16 cellular contexts compared by ENCODE assay signal in the genomic region with DNA sequence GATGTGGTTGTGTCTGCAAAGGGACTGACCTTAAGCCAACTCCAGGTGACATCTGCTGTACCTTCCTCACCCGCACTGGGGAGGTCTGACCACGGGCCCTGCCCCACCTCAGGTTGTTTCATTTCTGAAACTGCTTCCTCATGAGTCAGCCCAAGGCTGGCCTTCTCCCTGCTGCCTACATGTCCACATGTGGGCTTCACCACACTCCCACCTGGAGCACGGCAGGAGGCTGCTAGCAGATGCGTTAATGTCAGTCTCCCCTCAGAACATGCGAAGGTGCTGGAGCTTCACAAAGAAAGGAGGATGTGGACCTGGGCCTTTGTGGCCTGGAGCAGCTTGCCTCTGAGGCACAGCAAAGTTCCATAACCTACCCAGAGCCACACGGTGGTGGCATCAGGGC.
DNase-seq lines count a peak whose midpoint lies in the region; ATAC-seq, FAIRE-seq and TF ChIP-seq lines count a peak whose summit lies in the region.
"Had no signal": no experiment of that assay in that cellular context is flagged by ENCODE, and none has a peak within 500 bp of the region (broad histone marks: within the 10 kb centered on the region; RNA-seq: fewer than 3 reads in every experiment).

No MANE protein-coding gene starts in this region.

- no peak overlapping the region; the same call in 1 of the 2 replicates for H3K4me2 ChIP-seq in PC-3 (ENCODE audit: low read length)
- peak overlapping the region; percentile 7 for H3K4me2 ChIP-seq in astrocyte (ENCODE audit: low read length)

- H2AFZ ChIP-seq in PC-3 (ENCODE audit: low read length): no peak overlapping the region
- no peak overlapping the region for H2AFZ ChIP-seq in astrocyte (ENCODE audit: low read depth, low read length)
- H2AFZ ChIP-seq: parathyroid adenoma had no signal

- TF ChIP-seq CTCF in PC-3 (conservative IDR thresholded peaks at IDR 0.05; ENCODE audit: low read depth, low read length): no peak
- no peak for TF ChIP-seq CTCF in astrocyte (IDR thresholded peaks at IDR 0.05; ENCODE audit: insufficient read depth, low read depth, low read length)

- H3K36me3 ChIP-seq in PC-3 (ENCODE audit: low read depth, low read length) (no peaks in the 10 kb centered on the region), astrocyte (ENCODE audit: insufficient read depth, low read length) (no peaks in the 10 kb centered on the region)

- CTCF ChIA-PET in activated naive CD4-positive, alpha-beta T cell treated with anti-CD3 and anti-CD28 coated beads, Interleukin-2, amount 10 ng/mL, durations not matched to agents 7 days and 5 days (lab: Charles Lee): no interaction called here
- CTCF ChIA-PET in PC-3 (lab: Charles Lee): no interaction called here

- DNase-seq in activated naive CD4-positive, alpha-beta T cell treated with anti-CD3 and anti-CD28 coated beads, Interleukin-2, amount 10 ng/mL, durations not matched to agents 7 days and 5 days: peak; percentile 38
- DNase-seq in activated naive CD4-positive, alpha-beta T cell (lab: John Stamatoyannopoulos, UW): no peak
- DNase-seq in PC-3 (peak; percentile 58), astrocyte (ENCODE audit: low read depth) (no peak), ureter (ENCODE audit: low spot score) (peak; percentile 61), left cardiac atrium (no peak), Kasumi-1 (lab: John Stamatoyannopoulos, UW) (no peak)
- DNase-seq: activated CD8-positive, alpha-beta memory T cell treated with anti-CD3 and anti-CD28 coated beads, Interleukin-2, amount 50 U/mL, for 4 hours; AML-193; cerebellar nuclear complex; tibial artery had no signal

- intact Hi-C loops in PC-3 (cut with micrococcal nuclease): loop anchor here (5.0 kb wide), 1 partner anchor 131 kb away; no protein-coding TSS in a partner anchor
- intact Hi-C loops in left cardiac atrium (cut with DNase I): no loop called here

- H3K27me3 ChIP-seq in PC-3 (ENCODE audit: low read length) (no peaks in the 10 kb centered on the region), astrocyte (ENCODE audit: insufficient read depth, low read length) (no peaks in the 10 kb centered on the region)
- H3K27me3 ChIP-seq: tibial artery had no signal

- peaks cover 11% of the 10 kb centered on the region for H3K36me3 Mint-ChIP-seq in activated naive CD4-positive, alpha-beta T cell treated with anti-CD3 and anti-CD28 coated beads, Interleukin-2, amount 10 ng/mL, durations not matched to agents 7 days and 5 days
- peaks cover 4% of the 10 kb centered on the region for H3K36me3 Mint-ChIP-seq in astrocyte (ENCODE audit: low read depth, unreplicated experiment)

- peaks cover 2% of the 10 kb centered on the region for H3K9me3 Mint-ChIP-seq in activated naive CD4-positive, alpha-beta T cell treated with anti-CD3 and anti-CD28 coated beads, Interleukin-2, amount 10 ng/mL, durations not matched to agents 7 days and 5 days
- H3K9me3 Mint-ChIP-seq in astrocyte (ENCODE audit: unreplicated experiment): no peaks in the 10 kb centered on the region
- H3K9me3 Mint-ChIP-seq: IgD-negative memory B cell had no signal

- POLR2A ChIA-PET in PC-3 (lab: Charles Lee; ENCODE audit: unreplicated experiment): no interaction called here

- H3K79me2 ChIP-seq in PC-3 (ENCODE audit: low read length) (no peaks in the 10 kb centered on the region), astrocyte (ENCODE audit: insufficient read depth, low read length) (no peaks in the 10 kb centered on the region)
- H3K79me2 ChIP-seq: parathyroid adenoma had no signal

- peak overlapping the region; percentile 100 for H3K27ac ChIP-seq in PC-3 (ENCODE audit: low read length)
- no peak overlapping the region for H3K27ac ChIP-seq in astrocyte (ENCODE audit: low read depth, low read length)
- H3K27ac ChIP-seq: parathyroid adenoma, tibial artery had no signal

- no peak overlapping the region for H3K4me3 Mint-ChIP-seq in activated naive CD4-positive, alpha-beta T cell treated with anti-CD3 and anti-CD28 coated beads, Interleukin-2, amount 10 ng/mL, durations not matched to agents 7 days and 5 days
- H3K4me3 Mint-ChIP-seq in astrocyte (ENCODE audit: unreplicated experiment): no peak overlapping the region

- BruUV-seq in PC-3 (replicated peaks; lab: Mats Ljungman, UMichigan): no TSS peak

- H3K4me1 ChIP-seq in PC-3 (ENCODE audit: insufficient read depth, low read length) (peaks cover 35% of the 10 kb centered on the region), astrocyte (ENCODE audit: insufficient read depth, low read length) (peaks cover 31% of the 10 kb centered on the region)
- H3K4me1 ChIP-seq: parathyroid adenoma had no signal

- H3F3A ChIP-seq in PC-3 (ENCODE audit: low read length, unreplicated experiment): no peaks in the 10 kb centered on the region

- no peaks in the 10 kb centered on the region for H4K20me1 ChIP-seq in PC-3 (ENCODE audit: low read length)
- no peaks in the 10 kb centered on the region for H4K20me1 ChIP-seq in astrocyte (ENCODE audit: insufficient read depth, low read length)

- H3K27ac Mint-ChIP-seq in activated naive CD4-positive, alpha-beta T cell treated with anti-CD3 and anti-CD28 coated beads, Interleukin-2, amount 10 ng/mL, durations not matched to agents 7 days and 5 days: no peak overlapping the region
- H3K27ac Mint-ChIP-seq in astrocyte (ENCODE audit: unreplicated experiment): no peak overlapping the region
- H3K27ac Mint-ChIP-seq: IgD-negative memory B cell had no signal

- peaks cover 51% of the 10 kb centered on the region for H3K4me1 Mint-ChIP-seq in activated naive CD4-positive, alpha-beta T cell treated with anti-CD3 and anti-CD28 coated beads, Interleukin-2, amount 10 ng/mL, durations not matched to agents 7 days and 5 days
- H3K4me1 Mint-ChIP-seq in astrocyte (ENCODE audit: low read depth, unreplicated experiment): peaks cover 32% of the 10 kb centered on the region

- peak overlapping the region; percentile 27; the same call in 1 of the 2 replicates for H3K9ac ChIP-seq in PC-3 (ENCODE audit: low read length)
- H3K9ac ChIP-seq in astrocyte (ENCODE audit: low read length): no peak overlapping the region
- H3K9ac ChIP-seq: parathyroid adenoma had no signal

- H3K9me3 ChIP-seq in PC-3 (ENCODE audit: low read length): no peaks in the 10 kb centered on the region
- H3K9me3 ChIP-seq in astrocyte (ENCODE audit: insufficient read depth, low read depth, low read length): no peaks in the 10 kb centered on the region
- H3K9me3 ChIP-seq: tibial artery had no signal

- no peak overlapping the region for H3K4me3 ChIP-seq in PC-3 (ENCODE audit: low read length)
- no peak overlapping the region for H3K4me3 ChIP-seq in astrocyte (ENCODE audit: insufficient read depth, low read depth, low read length)
- H3K4me3 ChIP-seq: tibial artery had no signal

- no peak for FAIRE-seq in astrocyte (lab: Jason Lieb, UNC)
- FAIRE-seq: GM19239, islet of Langerhans had no signal

- peak; percentile 4; the same call in 1 of the 2 replicates for ATAC-seq in PC-3
- ATAC-seq in GM18519 (IDR thresholded peaks at IDR 0.05; ENCODE audit: low FRiP score, unreplicated experiment): no peak
- ATAC-seq in left cardiac atrium: no peak

- no peaks in the 10 kb centered on the region for H3K9me2 ChIP-seq in PC-3 (replicated peaks; ENCODE audit: low read length)

- peaks cover 6% of the 10 kb centered on the region for H3K27me3 Mint-ChIP-seq in activated naive CD4-positive, alpha-beta T cell treated with anti-CD3 and anti-CD28 coated beads, Interleukin-2, amount 10 ng/mL, durations not matched to agents 7 days and 5 days
- no peaks in the 10 kb centered on the region for H3K27me3 Mint-ChIP-seq in astrocyte (ENCODE audit: low read depth, unreplicated experiment)

Comparison
In these comparisons a context has a peak if more than half of its experiments do, and no peak if none do; other contexts are left out.
1. DNase-seq: peak in activated naive CD4-positive, alpha-beta T cell treated with anti-CD3 and anti-CD28 coated beads, Interleukin-2, amount 10 ng/mL, durations not matched to agents 7 days and 5 days (single experiment), PC-3 (single experiment) and ureter (single experiment); none in activated naive CD4-positive, alpha-beta T cell (0 of 4), astrocyte (single experiment), left cardiac atrium (single experiment) and Kasumi-1 (0 of 2).